ENCODE assay signal across 15 cellular contexts in the genomic region with DNA sequence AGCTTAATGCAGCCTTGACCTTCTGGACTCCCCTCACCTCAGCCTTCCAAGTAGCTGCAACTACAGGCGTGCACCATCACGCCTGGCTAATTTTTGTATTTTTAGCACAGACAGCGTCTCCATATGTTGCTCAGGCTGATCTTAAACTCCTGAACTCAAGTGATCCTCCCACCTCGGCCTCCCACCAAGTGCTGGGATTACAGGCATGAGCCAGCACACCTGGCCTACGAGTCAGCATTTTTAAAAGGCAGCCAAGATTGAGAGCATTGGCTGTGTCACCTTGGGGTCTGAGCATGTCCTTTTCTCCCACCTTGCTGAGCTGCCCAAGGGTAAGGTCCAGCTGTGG.
DNase-seq lines count a peak whose midpoint lies in the region; ATAC-seq and TF ChIP-seq lines count a peak whose summit lies in the region.
"Had no signal": no experiment of that assay in that cellular context is flagged by ENCODE, and none has a peak within 500 bp of the region (broad histone marks: within the 10 kb centered on the region; RNA-seq: fewer than 3 reads in every experiment).

No MANE protein-coding gene starts in this region.

- DNase-seq in NCI-H524 (lab: John Stamatoyannopoulos, UW) (peak; percentile 37 to 65), NCI-H524 treated with DMSO at 0.1 percent for 48 hours (lab: John Stamatoyannopoulos, UW) (no peak), brain microvascular endothelial cell (no peak), lower lobe of right lung (no peak), upper lobe of left lung (no peak), NCI-H1436 treated with DMSO at 0.1 percent for 48 hours (lab: John Stamatoyannopoulos, UW) (no peak)
- DNase-seq: 8988T; activated CD4-positive, CD25-positive, alpha-beta regulatory T cell treated with anti-CD3 and anti-CD28 coated beads, Interleukin-2, amount 50 U/mL, for 72 hours; CD8-positive, alpha-beta T cell; MM.1S; NCI-H2227 treated with DMSO at 0.1 percent for 48 hours; stomach had no signal

- intact Hi-C loops in lower lobe of right lung (cut with DNase I), result no loop called here

- H3K27ac ChIP-seq in brain microvascular endothelial cell, result peak overlapping the region; percentile 63
- H3K27ac ChIP-seq in lower lobe of right lung, result peak overlapping the region; percentile 70
- H3K27ac ChIP-seq in upper lobe of left lung, result peak overlapping the region; percentile 44 to 59 (median 48)
- H3K27ac ChIP-seq: stomach had no signal

- in situ Hi-C loops in brain microvascular endothelial cell (cut with HindIII; ENCODE audit: low pct_ligation_motif_present, low sequenced_read_pairs), result no loop called here

- H3K4me3 ChIP-seq in brain microvascular endothelial cell (ENCODE audit: low read depth, low read length) (no peak overlapping the region), lower lobe of right lung (no peak overlapping the region), upper lobe of left lung (no peak overlapping the region)
- H3K4me3 ChIP-seq: stomach had no signal

- H3K36me3 ChIP-seq in brain microvascular endothelial cell (replicated peaks) (no peaks in the 10 kb centered on the region), lower lobe of right lung (no peaks in the 10 kb centered on the region), upper lobe of left lung (no peaks in the 10 kb centered on the region)
- H3K36me3 ChIP-seq: stomach had no signal

- H3K4me1 ChIP-seq in lower lobe of right lung (peaks cover 13% of the 10 kb centered on the region), upper lobe of left lung (peaks cover 0 to 9% (median 2%) of the 10 kb centered on the region in 4 donors)

- WGBS in upper lobe of left lung, 2 donors, result 76 to 85% methylated on average over 5 of the region's 5 CpGs

- TF ChIP-seq CTCF in brain microvascular endothelial cell (IDR thresholded peaks at IDR 0.05; ENCODE audit: low read depth, low read length, missing control alignments) (no peak), lower lobe of right lung (IDR thresholded peaks at IDR 0.05) (no peak), upper lobe of left lung (IDR thresholded peaks at IDR 0.05) (no peak)

- H3K9me3 ChIP-seq in lower lobe of right lung (no peaks in the 10 kb centered on the region), upper lobe of left lung (no peaks in the 10 kb centered on the region)

- ATAC-seq in lower lobe of right lung (no peak), upper lobe of left lung (ENCODE audit: low FRiP score in 2 of 2) (no peak), HG02763 (IDR thresholded peaks at IDR 0.05; ENCODE audit: unreplicated experiment) (no peak), HG03280 (IDR thresholded peaks at IDR 0.05; ENCODE audit: unreplicated experiment) (no peak)
- ATAC-seq: CD8-positive, alpha-beta T cell; natural killer cell treated with Interleukin-12 subunit alpha and Interleukin-12 subunit beta and Interleukin-15 and Interleukin-18, amount 100 ng/mL, for 72 hours had no signal

- H3K27me3 ChIP-seq in brain microvascular endothelial cell (replicated peaks) (no peaks in the 10 kb centered on the region), lower lobe of right lung (ENCODE audit: low read depth) (no peaks in the 10 kb centered on the region), upper lobe of left lung (no peaks in the 10 kb centered on the region)
- H3K27me3 ChIP-seq: stomach had no signal

- TF ChIP-seq EP300 in upper lobe of left lung (IDR thresholded peaks at IDR 0.05), result no peak

- TF ChIP-seq POLR2A in upper lobe of left lung (IDR thresholded peaks at IDR 0.05), result no peak

Comparison
In these comparisons a context has a peak if more than half of its experiments do, and no peak if none do; other contexts are left out.
1. DNase-seq: peak in NCI-H524 (2 of 2); none in NCI-H524 treated with DMSO at 0.1 percent for 48 hours (single experiment), brain microvascular endothelial cell (single experiment), lower lobe of right lung (single experiment), upper lobe of left lung (0 of 2) and NCI-H1436 treated with DMSO at 0.1 percent for 48 hours (single experiment).
2. Peak in every context shown above with its lines, with median percentiles within 50 percentile points of each other: H3K27ac ChIP-seq.